ENCODE assay signal across 22 cellular contexts in genomic region chr18:36398419-36398818, GRCh38.
"Had no signal": no experiment of that assay in that cellular context is flagged by ENCODE, and none has a peak within 500 bp of the region (broad histone marks: within the 10 kb centered on the region; RNA-seq: fewer than 3 reads in every experiment).

No MANE protein-coding gene starts in this region.

- H3K27me3 ChIP-seq: adrenal gland, gastroesophageal sphincter, neutrophil, ovary, upper lobe of right lung had no signal

- H3K36me3 Mint-ChIP-seq: activated naive CD8-positive, alpha-beta T cell had no signal

- H3K4me1 ChIP-seq: prostate gland, upper lobe of right lung had no signal

- H3K27ac Mint-ChIP-seq: activated B cell treated with CpG ODN at 0.5 μM for 24 hours; activated CD4-positive, alpha-beta T cell treated with anti-CD3 and anti-CD28 coated beads for 36 hours; activated naive CD8-positive, alpha-beta T cell; activated T-helper 2 cell treated with anti-CD3 and anti-CD28 coated beads, Interferon-gamma antibody, Interleukin-2, Interleukin-4, amounts not matched to agents 10 μg/mL and 5 μg/mL and 100 μg/mL, durations not matched to agents 14 hours and 24 hours and 36 hours; natural killer cell treated with Interleukin-12 subunit alpha and Interleukin-12 subunit beta and Interleukin-15 and Interleukin-18, amount 100 ng/mL, for 72 hours; T-helper 1 cell treated with Interleukin-12 subunit alpha and Interleukin-12 subunit beta and Interleukin-4 antibody, amounts not matched to agents 30 μg/mL and 1 μg/mL, for 36 hours had no signal

- H3K4me1 Mint-ChIP-seq: activated B cell treated with CpG ODN at 0.5 μM for 24 hours; activated CD4-positive, alpha-beta T cell treated with anti-CD3 and anti-CD28 coated beads for 36 hours had no signal

- DNase-seq: activated B cell treated with CpG ODN at 0.5 μM for 24 hours; activated CD4-positive, alpha-beta T cell treated with anti-CD3 and anti-CD28 coated beads for 36 hours; activated CD4-positive, alpha-beta T cell treated with anti-CD3 and anti-CD28 coated beads, Interleukin-2, amount 50 U/mL, for 4 hours; activated CD8-positive, alpha-beta memory T cell treated with anti-CD3 and anti-CD28 coated beads, Interleukin-2, amount 50 U/mL, for 48 hours; activated naive CD4-positive, alpha-beta T cell; activated T-cell treated with anti-CD3 and anti-CD28 coated beads, Interleukin-2, amount 50 U/mL, for 4 hours; cortex of kidney; kidney; midbrain; ovary; stimulated activated CD4-positive, alpha-beta T cell treated with anti-CD3 and anti-CD28 coated beads, Interleukin-4, amount 100 ng/mL, for 24 hours; stimulated activated naive CD8-positive, alpha-beta T cell treated with anti-CD3 and anti-CD28 coated beads, Interleukin-15, Interleukin-2, amounts not matched to agents 100 U/mL and 50 U/mL, for 24 hours; upper lobe of right lung had no signal

- H3K36me3 ChIP-seq: adrenal gland, gastroesophageal sphincter, neutrophil, ovary, prostate gland, upper lobe of right lung had no signal

- H3K9me3 ChIP-seq: adrenal gland, neutrophil, ovary, prostate gland had no signal

- H3K4me3 Mint-ChIP-seq: activated B cell treated with CpG ODN at 0.5 μM for 24 hours; activated CD4-positive, alpha-beta T cell treated with anti-CD3 and anti-CD28 coated beads for 36 hours; activated naive CD8-positive, alpha-beta T cell; activated T-cell treated with anti-CD3 and anti-CD28 coated beads, Interleukin-2, amount 50 U/mL, for 4 hours; natural killer cell treated with Interleukin-12 subunit alpha and Interleukin-12 subunit beta and Interleukin-15 and Interleukin-18, amount 100 ng/mL, for 72 hours; T-helper 1 cell treated with Interleukin-12 subunit alpha and Interleukin-12 subunit beta and Interleukin-4 antibody, amounts not matched to agents 30 μg/mL and 1 μg/mL, for 36 hours had no signal

- ATAC-seq: activated CD4-positive, alpha-beta T cell treated with anti-CD3 and anti-CD28 coated beads for 36 hours; activated T-cell treated with anti-CD3 and anti-CD28 coated beads, Interleukin-2, amount 50 U/mL, for 4 hours; gastroesophageal sphincter; left lobe of liver; stimulated activated naive CD8-positive, alpha-beta T cell treated with anti-CD3 and anti-CD28 coated beads, Interleukin-15, Interleukin-2, amounts not matched to agents 100 U/mL and 50 U/mL, for 24 hours; upper lobe of right lung had no signal

- H3K4me3 ChIP-seq: adrenal gland, gastroesophageal sphincter, ovary, prostate gland, upper lobe of right lung had no signal

- H3K27ac ChIP-seq: adrenal gland, gastroesophageal sphincter, neutrophil, ovary, prostate gland, upper lobe of right lung had no signal
